ENCODE assay signal across 13 cellular contexts in genomic region chr5:143714629-143715028, GRCh38.
DNase-seq lines count a peak whose midpoint lies in the region; ATAC-seq and TF ChIP-seq lines count a peak whose summit lies in the region.
"Had no signal": no experiment of that assay in that cellular context is flagged by ENCODE, and none has a peak within 500 bp of the region (broad histone marks: within the 10 kb centered on the region; RNA-seq: fewer than 3 reads in every experiment).

No MANE protein-coding gene starts in this region.

- no peaks in the 10 kb centered on the region for H3K9me3 Mint-ChIP-seq in activated T-helper 2 cell treated with anti-CD3 and anti-CD28 coated beads, Interferon-gamma antibody, Interleukin-2, Interleukin-4, amounts not matched to agents 10 μg/mL and 5 μg/mL and 100 μg/mL, durations not matched to agents 14 hours and 24 hours and 36 hours

- in situ Hi-C loops in GM13977 (cut with MboI; ENCODE audit: low pct_unique_long_range_greater_than_20kb, low sequenced_read_pairs, unreplicated experiment): no loop called here

- H3K4me1 Mint-ChIP-seq in activated T-helper 2 cell treated with anti-CD3 and anti-CD28 coated beads, Interferon-gamma antibody, Interleukin-2, Interleukin-4, amounts not matched to agents 10 μg/mL and 5 μg/mL and 100 μg/mL, durations not matched to agents 14 hours and 24 hours and 36 hours (ENCODE audit: low read depth): peaks cover 7% of the 10 kb centered on the region

- H3K9me3 ChIP-seq in MG63: no peaks in the 10 kb centered on the region
- H3K9me3 ChIP-seq: breast epithelium had no signal

- H3K4me3 Mint-ChIP-seq in activated T-helper 2 cell treated with anti-CD3 and anti-CD28 coated beads, Interferon-gamma antibody, Interleukin-2, Interleukin-4, amounts not matched to agents 10 μg/mL and 5 μg/mL and 100 μg/mL, durations not matched to agents 14 hours and 24 hours and 36 hours (ENCODE audit: low read depth): no peak overlapping the region

- no peaks in the 10 kb centered on the region for H3K27me3 ChIP-seq in MG63
- H3K27me3 ChIP-seq: breast epithelium had no signal

- no peaks in the 10 kb centered on the region for H3K36me3 ChIP-seq in MG63
- H3K36me3 ChIP-seq: breast epithelium had no signal

- no peak overlapping the region for H3K4me3 ChIP-seq in MG63
- H3K4me3 ChIP-seq: breast epithelium, skin epidermis had no signal

- DNase-seq in GM13977 (ENCODE audit: low spot score): peak; percentile 13
- peak; percentile 30 for DNase-seq in MG63
- peak; percentile 7 for DNase-seq in kidney tubule cell (ENCODE audit: low spot score)
- no peak for DNase-seq in activated gamma-delta T cell (lab: John Stamatoyannopoulos, UW)
- no peak for DNase-seq in activated naive CD4-positive, alpha-beta T cell treated with Interleukin-2 at 50 U/mL for 16 hours
- DNase-seq in activated T-helper 2 cell treated with anti-CD3 and anti-CD28 coated beads, Interferon-gamma antibody, Interleukin-2, Interleukin-4, amounts not matched to agents 10 μg/mL and 5 μg/mL and 100 μg/mL, durations not matched to agents 14 hours and 24 hours and 36 hours (ENCODE audit: low spot score): no peak
- no peak for DNase-seq in SW480 (ENCODE audit: low spot score)
- DNase-seq: activated CD8-positive, alpha-beta memory T cell treated with anti-CD3 and anti-CD28 coated beads, Interleukin-2, amount 50 U/mL, for 4 hours; foreskin melanocyte; NCI-H2081 treated with DMSO at 0.1 percent for 48 hours had no signal

- ATAC-seq in GM21723 (IDR thresholded peaks at IDR 0.05; ENCODE audit: unreplicated experiment): peak; percentile 90

- TF ChIP-seq CTCF in GM13977 (IDR thresholded peaks at IDR 0.05; ENCODE audit: extremely low read depth, insufficient read depth, missing control alignments): no peak

- H3K27me3 Mint-ChIP-seq in activated T-helper 2 cell treated with anti-CD3 and anti-CD28 coated beads, Interferon-gamma antibody, Interleukin-2, Interleukin-4, amounts not matched to agents 10 μg/mL and 5 μg/mL and 100 μg/mL, durations not matched to agents 14 hours and 24 hours and 36 hours (ENCODE audit: low read depth): no peaks in the 10 kb centered on the region

- no peaks in the 10 kb centered on the region for H3K36me3 Mint-ChIP-seq in activated T-helper 2 cell treated with anti-CD3 and anti-CD28 coated beads, Interferon-gamma antibody, Interleukin-2, Interleukin-4, amounts not matched to agents 10 μg/mL and 5 μg/mL and 100 μg/mL, durations not matched to agents 14 hours and 24 hours and 36 hours (ENCODE audit: low read depth)

- H3K27ac Mint-ChIP-seq in activated T-helper 2 cell treated with anti-CD3 and anti-CD28 coated beads, Interferon-gamma antibody, Interleukin-2, Interleukin-4, amounts not matched to agents 10 μg/mL and 5 μg/mL and 100 μg/mL, durations not matched to agents 14 hours and 24 hours and 36 hours: no peak overlapping the region

- intact Hi-C loops in activated T-helper 2 cell treated with anti-CD3 and anti-CD28 coated beads, Interferon-gamma antibody, Interleukin-2, Interleukin-4, amounts not matched to agents 10 μg/mL and 5 μg/mL and 100 μg/mL, durations not matched to agents 14 hours and 24 hours and 36 hours (cut with micrococcal nuclease): no loop called here

Comparison
In these comparisons a context has a peak if more than half of its experiments do, and no peak if none do; other contexts are left out.
1. DNase-seq: peak in GM13977 (single experiment), MG63 (single experiment) and kidney tubule cell (single experiment); none in activated gamma-delta T cell (single experiment), activated naive CD4-positive, alpha-beta T cell treated with Interleukin-2 at 50 U/mL for 16 hours (single experiment), activated T-helper 2 cell treated with anti-CD3 and anti-CD28 coated beads, Interferon-gamma antibody, Interleukin-2, Interleukin-4, amounts not matched to agents 10 μg/mL and 5 μg/mL and 100 μg/mL, durations not matched to agents 14 hours and 24 hours and 36 hours (single experiment) and SW480 (single experiment).